18 cellular contexts compared by ENCODE assay signal in the genomic region with DNA sequence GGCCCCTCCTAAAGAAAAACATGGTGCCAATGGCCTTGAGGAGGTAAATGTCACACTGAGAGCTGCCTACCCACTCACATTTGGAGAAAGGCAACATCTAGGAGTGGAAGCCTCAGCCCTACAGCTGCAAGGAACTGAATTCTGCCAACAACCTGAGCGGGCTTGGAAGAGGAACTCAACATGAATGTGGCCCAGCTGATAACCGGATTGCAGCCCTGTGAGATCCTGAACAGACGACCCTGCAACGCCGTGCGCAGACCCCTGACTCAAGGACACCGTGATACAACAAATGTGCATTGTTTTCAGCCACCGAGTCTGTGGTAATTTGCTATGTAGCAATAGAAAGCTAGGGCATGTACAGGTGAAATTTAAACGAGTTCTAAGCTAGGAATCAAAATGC.
DNase-seq lines count a peak whose midpoint lies in the region; ATAC-seq and TF ChIP-seq lines count a peak whose summit lies in the region.
"Had no signal": no experiment of that assay in that cellular context is flagged by ENCODE, and none has a peak within 500 bp of the region (broad histone marks: within the 10 kb centered on the region; RNA-seq: fewer than 3 reads in every experiment).

No MANE protein-coding gene starts in this region.

- no peaks in the 10 kb centered on the region for H3K27me3 Mint-ChIP-seq in MCF 10A (ENCODE audit: insufficient read depth, unreplicated experiment)
- no peaks in the 10 kb centered on the region for H3K27me3 Mint-ChIP-seq in endodermal cell (ENCODE audit: insufficient read depth)

- no peak for TF ChIP-seq CTCF in MCF 10A (IDR thresholded peaks at IDR 0.05; ENCODE audit: unreplicated experiment)
- no peak for TF ChIP-seq CTCF in breast epithelium (IDR thresholded peaks at IDR 0.05)
- TF ChIP-seq CTCF in endodermal cell (conservative IDR thresholded peaks at IDR 0.05): no peak
- no peak for TF ChIP-seq CTCF in right lobe of liver (IDR thresholded peaks at IDR 0.05)
- no peak for TF ChIP-seq CTCF in coronary artery (IDR thresholded peaks at IDR 0.05)

- no peak for DNase-seq in MCF 10A (ENCODE audit: unreplicated experiment)
- no peak for DNase-seq in breast epithelium (ENCODE audit: low spot score in 2 of 2)
- no peak for DNase-seq in endodermal cell
- DNase-seq in right lobe of liver: no peak
- DNase-seq in coronary artery (ENCODE audit: low spot score): no peak
- DNase-seq in activated T-cell treated with anti-CD3 and anti-CD28 coated beads, Interleukin-2, amount 50 U/mL, for 48 hours: no peak
- no peak for DNase-seq in NCI-H82 treated with DMSO at 0.1 percent for 48 hours (lab: John Stamatoyannopoulos, UW; ENCODE audit: unreplicated experiment)
- DNase-seq: 8988T, H7, IMR-90, MV-4-11, NCI-H1417 treated with DMSO at 0.1 percent for 48 hours, NCI-H2029, NCI-H526 had no signal

- H3K4me3 Mint-ChIP-seq in MCF 10A (ENCODE audit: unreplicated experiment) (no peak overlapping the region), endodermal cell (no peak overlapping the region)

- H3K27me3 ChIP-seq in breast epithelium: no peaks in the 10 kb centered on the region
- H3K27me3 ChIP-seq in endodermal cell (ENCODE audit: control insufficient read depth, insufficient read depth, low read length, poor library complexity, severe bottlenecking): no peaks in the 10 kb centered on the region
- no peaks in the 10 kb centered on the region for H3K27me3 ChIP-seq in right lobe of liver
- H3K27me3 ChIP-seq: BLaER1 treated with 17β-estradiol and CSF1 and Interleukin-3, amounts not matched to agents 10 nM and 100 nM had no signal

- H3K36me3 ChIP-seq in breast epithelium (peaks cover 6% of the 10 kb centered on the region), endodermal cell (ENCODE audit: control insufficient read depth, insufficient read depth, low read length) (no peaks in the 10 kb centered on the region), right lobe of liver (peaks cover 0 to 7% (median 2%) of the 10 kb centered on the region in 4 donors), urinary bladder (ENCODE audit: insufficient read depth) (no peaks in the 10 kb centered on the region)
- H3K36me3 ChIP-seq: BLaER1 treated with 17β-estradiol and CSF1 and Interleukin-3, amounts not matched to agents 10 nM and 100 nM had no signal

- intact Hi-C loops in MCF 10A (cut with micrococcal nuclease) (no loop called here), breast epithelium (cut with DNase I; ENCODE audit: low total_unique reads) (no loop called here), right lobe of liver (cut with DNase I) (no loop called here)

- H3K9ac ChIP-seq in endodermal cell (ENCODE audit: extremely low read depth, low read length, poor library complexity, severe bottlenecking): no peak overlapping the region
- H3K9ac ChIP-seq: BLaER1 treated with 17β-estradiol and CSF1 and Interleukin-3, amounts not matched to agents 10 nM and 100 nM had no signal

- BruUV-seq in MCF 10A (replicated peaks; lab: Mats Ljungman, UMichigan): TSS peak; percentile 31

- ATAC-seq in right lobe of liver: no peak
- ATAC-seq: Panc1, Right ventricle myocardium inferior had no signal

- H3K4me1 Mint-ChIP-seq in MCF 10A (ENCODE audit: insufficient read depth, unreplicated experiment) (peaks cover 21% of the 10 kb centered on the region), endodermal cell (peaks cover 27% of the 10 kb centered on the region)

- H3K27ac ChIP-seq in breast epithelium (no peak overlapping the region), endodermal cell (ENCODE audit: low read depth, low read length) (no peak overlapping the region), right lobe of liver (peak overlapping the region; percentile 4 to 97 (median 54)), urinary bladder (ENCODE audit: low read depth) (peak overlapping the region; percentile 28), coronary artery (no peak overlapping the region)
- H3K27ac ChIP-seq: BLaER1 treated with 17β-estradiol and CSF1 and Interleukin-3, amounts not matched to agents 10 nM and 100 nM had no signal

- H3K9me3 Mint-ChIP-seq in MCF 10A (ENCODE audit: unreplicated experiment) (no peaks in the 10 kb centered on the region), endodermal cell (peaks cover 4% of the 10 kb centered on the region)

- H3K4me1 ChIP-seq in breast epithelium (no peaks in the 10 kb centered on the region), endodermal cell (ENCODE audit: control insufficient read depth, insufficient read depth, low read length) (peaks cover 9% of the 10 kb centered on the region), right lobe of liver (peaks cover 0 to 19% (median 10%) of the 10 kb centered on the region in 4 donors), urinary bladder (ENCODE audit: insufficient read depth) (no peaks in the 10 kb centered on the region)

- POLR2A ChIA-PET in MCF 10A (lab: Yijun Ruan, JAX): interaction anchor here (1.4 kb wide), 1 partner anchor 125 kb away, joined by 6 read pairs; no protein-coding TSS in a partner anchor

- H3K27ac Mint-ChIP-seq in MCF 10A (ENCODE audit: low read depth, unreplicated experiment) (peak overlapping the region; percentile 87), endodermal cell (peak overlapping the region; percentile 56)

- H3K9me3 ChIP-seq in breast epithelium: no peaks in the 10 kb centered on the region
- H3K9me3 ChIP-seq in endodermal cell (ENCODE audit: control insufficient read depth, low read length): peaks cover 5% of the 10 kb centered on the region
- no peaks in the 10 kb centered on the region for H3K9me3 ChIP-seq in right lobe of liver

- WGBS in endodermal cell (ENCODE audit: insufficient coverage in 1 of 2, insufficient read length in 1 of 2), 2 experiments: 94 to 97% methylated on average over 9 of the region's 9 CpGs
- 74% methylated on average over 4 of the region's 9 CpGs for WGBS in right lobe of liver (ENCODE audit: insufficient coverage, low coverage, low lambda C conversion rate, missing lambda C conversion rate)
- WGBS in urinary bladder: 81% methylated on average over 9 of the region's 9 CpGs

- CTCF ChIA-PET in MCF 10A (lab: Yijun Ruan, JAX): interaction anchor here (0.6 to 1.2 kb wide), 2 partner anchors 9 to 31 kb away, joined by 3 to 5 read pairs; no protein-coding TSS in a partner anchor

- H3K36me3 Mint-ChIP-seq in MCF 10A (ENCODE audit: insufficient read depth, unreplicated experiment) (peaks cover 6% of the 10 kb centered on the region), endodermal cell (ENCODE audit: low read depth) (no peaks in the 10 kb centered on the region)

- TF ChIP-seq POLR2A in breast epithelium (IDR thresholded peaks at IDR 0.05) (no peak), right lobe of liver (IDR thresholded peaks at IDR 0.05) (no peak)

- H3K4me3 ChIP-seq in breast epithelium (no peak overlapping the region), endodermal cell (ENCODE audit: low read length) (no peak overlapping the region), right lobe of liver (no peak overlapping the region), urinary bladder (ENCODE audit: low read depth, low read length) (no peak overlapping the region), coronary artery (no peak overlapping the region)
- H3K4me3 ChIP-seq: BLaER1 treated with 17β-estradiol and CSF1 and Interleukin-3, amounts not matched to agents 10 nM and 100 nM had no signal

Comparison
In these comparisons a context has a peak if more than half of its experiments do, and no peak if none do; other contexts are left out.
1. H3K27ac ChIP-seq: peak in right lobe of liver (3 of 3) and urinary bladder (single experiment); none in breast epithelium (0 of 2), endodermal cell (single experiment) and coronary artery (0 of 2).